10 cellular contexts compared by ENCODE assay signal in the genomic region with DNA sequence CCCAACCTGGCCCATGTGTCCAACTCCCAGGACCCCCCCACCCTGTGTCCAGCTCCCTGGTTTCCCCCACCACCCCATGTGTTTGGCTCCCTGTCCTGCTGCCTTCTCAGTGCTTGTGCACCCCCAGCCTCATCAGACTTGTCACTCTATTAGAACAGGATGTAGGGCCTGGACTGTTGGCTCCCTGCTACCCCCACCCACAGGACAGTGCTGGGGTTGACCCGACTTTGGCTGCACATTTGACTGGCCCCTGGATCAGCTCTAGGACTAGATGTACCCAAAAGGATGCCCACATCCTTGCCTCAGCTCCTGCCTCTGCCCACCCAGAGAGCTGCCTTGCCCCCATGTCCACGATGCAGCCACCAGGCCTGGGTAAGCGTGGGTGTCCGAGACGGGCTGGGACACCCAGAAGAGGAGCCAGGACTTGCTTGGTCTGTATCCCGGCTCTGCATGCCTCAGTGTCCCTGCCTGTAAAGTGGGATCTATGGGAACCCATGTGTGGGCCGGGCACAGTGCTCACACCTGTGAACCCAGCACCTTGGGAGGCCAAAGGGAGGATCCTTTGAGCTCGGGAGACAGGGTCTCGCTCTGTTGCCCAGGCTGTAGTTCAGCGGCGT. TPM values are rescaled to one million over a fixed set of nuclear protein-coding genes. Genes with fewer than 3 reads are reported as not detected.
DNase-seq lines count a peak whose midpoint lies in the region; ATAC-seq and TF ChIP-seq lines count a peak whose summit lies in the region.
"Had no signal": no experiment of that assay in that cellular context is flagged by ENCODE, and none has a peak within 500 bp of the region (broad histone marks: within the 10 kb centered on the region; RNA-seq: fewer than 3 reads in every experiment).

No MANE protein-coding gene starts in this region.

- no peaks in the 10 kb centered on the region for H3K36me3 Mint-ChIP-seq in activated naive CD8-positive, alpha-beta T cell
- H3K36me3 Mint-ChIP-seq in neural crest cell (ENCODE audit: low read depth): no peaks in the 10 kb centered on the region

- no peak overlapping the region for H3K9ac ChIP-seq in GM23248

- H3K9me3 ChIP-seq in GM23248 (ENCODE audit: low read depth) (no peaks in the 10 kb centered on the region), esophagus muscularis mucosa (no peaks in the 10 kb centered on the region)
- H3K9me3 ChIP-seq: body of pancreas had no signal

- H3F3A ChIP-seq in GM23248 (ENCODE audit: insufficient read depth): peaks cover 6% of the 10 kb centered on the region; the same call in 1 of the 2 replicates

- in situ Hi-C loops in GM23248 (cut with MboI) (no loop called here), brain microvascular endothelial cell (cut with HindIII; ENCODE audit: low pct_ligation_motif_present, low sequenced_read_pairs) (no loop called here)

- WGBS in GM23248 (ENCODE audit: low coverage in 1 of 2, low lambda C conversion rate in 2 of 2, missing lambda C conversion rate in 2 of 2), 2 experiments: 90 to 92% methylated on average over 11 of the region's 11 CpGs
- WGBS in esophagus muscularis mucosa: 85% methylated on average over 11 of the region's 11 CpGs

- H3K79me2 ChIP-seq in GM23248 (ENCODE audit: insufficient read depth): peaks cover 31% of the 10 kb centered on the region

- TF ChIP-seq POLR2A in esophagus muscularis mucosa (IDR thresholded peaks at IDR 0.05; ENCODE audit: low read depth): no peak

- intact Hi-C loops in left ventricle myocardium superior (cut with micrococcal nuclease): no loop called here
- intact Hi-C loops in esophagus muscularis mucosa (cut with DNase I): no loop called here

- no peaks in the 10 kb centered on the region for H4K20me1 ChIP-seq in GM23248 (ENCODE audit: insufficient read depth)

- H3K27ac ChIP-seq in GM23248 (0 out of 2 replicates have a peak overlapping the region, but pooled peaks have one; percentile 74), brain microvascular endothelial cell (no peak overlapping the region), esophagus muscularis mucosa (replicated peaks in 1 of 4) (no peak overlapping the region)
- H3K27ac ChIP-seq: KMS-11 had no signal

- H3K9me3 Mint-ChIP-seq in activated naive CD8-positive, alpha-beta T cell (ENCODE audit: low read depth): no peaks in the 10 kb centered on the region
- no peaks in the 10 kb centered on the region for H3K9me3 Mint-ChIP-seq in neural crest cell

- ATAC-seq in left ventricle myocardium superior: no peak

- H2AFZ ChIP-seq in GM23248: no peak overlapping the region

- H3K4me2 ChIP-seq in GM23248 (ENCODE audit: unreplicated experiment): no peak overlapping the region

- H3K4me1 ChIP-seq in GM23248 (ENCODE audit: insufficient read depth) (peaks cover 36% of the 10 kb centered on the region), esophagus muscularis mucosa (peaks cover 26 to 59% (median 44%) of the 10 kb centered on the region in 4 donors)

- peaks cover 31% of the 10 kb centered on the region for H3K4me1 Mint-ChIP-seq in activated naive CD8-positive, alpha-beta T cell (ENCODE audit: low read depth)
- peaks cover 11% of the 10 kb centered on the region for H3K4me1 Mint-ChIP-seq in neural crest cell

- no peak overlapping the region for H3K4me3 ChIP-seq in GM23248
- H3K4me3 ChIP-seq in brain microvascular endothelial cell (ENCODE audit: low read depth, low read length): no peak overlapping the region
- no peak overlapping the region for H3K4me3 ChIP-seq in esophagus muscularis mucosa

- no peaks in the 10 kb centered on the region for H3K27me3 ChIP-seq in GM23248 (replicated peaks; ENCODE audit: insufficient read depth)
- H3K27me3 ChIP-seq in brain microvascular endothelial cell (replicated peaks): no peaks in the 10 kb centered on the region
- no peaks in the 10 kb centered on the region for H3K27me3 ChIP-seq in esophagus muscularis mucosa
- H3K27me3 ChIP-seq: body of pancreas had no signal

- peak overlapping the region; percentile 63 for H3K4me3 Mint-ChIP-seq in activated naive CD8-positive, alpha-beta T cell
- peak overlapping the region; percentile 78 for H3K4me3 Mint-ChIP-seq in neural crest cell

- TF ChIP-seq EP300 in esophagus muscularis mucosa (IDR thresholded peaks at IDR 0.05): no peak

- DNase-seq in DMS53 (lab: John Stamatoyannopoulos, UW) (peak; percentile 34), DMS53 treated with DMSO at 0.1 percent for 48 hours (lab: John Stamatoyannopoulos, UW; ENCODE audit: unreplicated experiment) (no peak), GM23248 (no peak), neural crest cell (ENCODE audit: low read depth, low spot score) (no peak), brain microvascular endothelial cell (no peak), left ventricle myocardium superior (no peak), esophagus muscularis mucosa (ENCODE audit: extremely low spot score) (no peak)

- H3K36me3 ChIP-seq in GM23248 (ENCODE audit: low read depth): no peaks in the 10 kb centered on the region
- no peaks in the 10 kb centered on the region for H3K36me3 ChIP-seq in brain microvascular endothelial cell (replicated peaks)
- H3K36me3 ChIP-seq in esophagus muscularis mucosa: no peaks in the 10 kb centered on the region

- H3K27ac Mint-ChIP-seq in activated naive CD8-positive, alpha-beta T cell: peak overlapping the region; percentile 41
- no peak overlapping the region for H3K27ac Mint-ChIP-seq in neural crest cell (ENCODE audit: unreplicated experiment)

- no peak for TF ChIP-seq CTCF in neural crest cell (conservative IDR thresholded peaks at IDR 0.05)
- TF ChIP-seq CTCF in brain microvascular endothelial cell (IDR thresholded peaks at IDR 0.05; ENCODE audit: low read depth, low read length, missing control alignments): no peak
- TF ChIP-seq CTCF in esophagus muscularis mucosa (IDR thresholded peaks at IDR 0.05): no peak

- no peaks in the 10 kb centered on the region for H3K27me3 Mint-ChIP-seq in activated naive CD8-positive, alpha-beta T cell
- no peaks in the 10 kb centered on the region for H3K27me3 Mint-ChIP-seq in neural crest cell (ENCODE audit: low read depth)

- H3K9me2 ChIP-seq in GM23248 (ENCODE audit: insufficient read depth): no peaks in the 10 kb centered on the region

RNA-seq across cellular contexts. Expression of gene CCDC57, which starts 1.5 kb away (rescaled TPM):
- 12.3 and 15.3 TPM in 2 replicates for total RNA-seq in GM23248 (2014; rRNA removed; shearing (Covaris generic))
- polyA plus RNA-seq in GM23248 (2016; fragmentation: Nextera tagmentation; extraction: Ambion mirVana): 6.2 and 10.6 TPM in 2 replicates
- total RNA-seq in neural crest cell: 47.5 and 50.3 TPM in 2 replicates
- total RNA-seq in left ventricle myocardium superior: 8.1 TPM
- 10 to 100 TPM in 3 of 4 donors, 1 to 10 TPM in 1; 8.4 to 21.6 (median 16.4) TPM for total RNA-seq in esophagus muscularis mucosa

RNA-seq across cellular contexts. Expression of gene SLC16A3, which starts 14.7 kb away (rescaled TPM):
- 550 and 595 TPM in 2 replicates for total RNA-seq in GM23248 (2014; rRNA removed; shearing (Covaris generic))
- 95.5 and 97.7 TPM in 2 replicates for polyA plus RNA-seq in GM23248 (2016; fragmentation: Nextera tagmentation; extraction: Ambion mirVana)
- total RNA-seq in neural crest cell: 1.5 and 8.6 TPM in 2 replicates
- 7.8 TPM for total RNA-seq in left ventricle myocardium superior
- 10 to 100 TPM; 17.0 to 28.8 (median 23.4) TPM for total RNA-seq in esophagus muscularis mucosa

RNA-seq across cellular contexts. Expression of gene CSNK1D, which starts 59.4 kb away (rescaled TPM):
- 24.5 and 35.1 TPM in 2 replicates for total RNA-seq in GM23248 (2014; rRNA removed; shearing (Covaris generic))
- polyA plus RNA-seq in GM23248 (2016; fragmentation: Nextera tagmentation; extraction: Ambion mirVana): 102 and 114 TPM in 2 replicates
- 163 and 165 TPM in 2 replicates for total RNA-seq in neural crest cell
- total RNA-seq in left ventricle myocardium superior: 64.4 TPM
- total RNA-seq in esophagus muscularis mucosa: 10 to 100 TPM; 47.2 to 65.5 (median 61.0) TPM

Comparison
In these comparisons a context has a peak if more than half of its experiments do, and no peak if none do; other contexts are left out.
1. RNA of gene SLC16A3, which starts 14.7 kb away (total RNA-seq): 550 to 595 TPM in GM23248; 17.0 to 28.8 TPM in esophagus muscularis mucosa, 7.8 TPM in left ventricle myocardium superior (single experiment) and 1.5 to 8.6 TPM in neural crest cell; every median in the first group is over 10 times any median in the second.